1 cellular context compared by ENCODE assay signal in the genomic region with DNA sequence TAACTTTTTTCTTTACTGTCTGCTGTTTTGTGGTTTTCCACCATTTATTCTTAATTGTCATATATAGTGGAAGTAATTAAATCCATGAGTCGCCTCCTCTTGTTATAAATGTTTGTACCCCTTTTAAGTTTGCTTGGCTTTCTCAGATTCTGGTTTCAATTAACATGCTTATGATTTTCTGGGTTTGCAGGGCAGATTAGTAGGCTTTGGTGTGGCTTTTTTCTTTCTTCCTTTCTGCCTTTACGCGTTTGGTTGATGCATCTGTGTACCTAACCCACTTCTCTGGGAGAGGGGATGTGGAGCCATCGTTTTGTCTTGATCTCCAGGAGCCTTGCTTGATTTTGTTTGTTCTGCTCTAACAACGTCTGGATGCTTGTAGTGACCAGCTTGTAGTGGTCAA.
TF ChIP-seq lines count a peak whose summit lies in the region.

No MANE protein-coding gene starts in this region.

TF ChIP-seq in GM12878, 131 proteins besides CTCF, POLR2A, EP300 and RAD21 (continued from another document):
- TF ChIP-seq, protein P1, sequence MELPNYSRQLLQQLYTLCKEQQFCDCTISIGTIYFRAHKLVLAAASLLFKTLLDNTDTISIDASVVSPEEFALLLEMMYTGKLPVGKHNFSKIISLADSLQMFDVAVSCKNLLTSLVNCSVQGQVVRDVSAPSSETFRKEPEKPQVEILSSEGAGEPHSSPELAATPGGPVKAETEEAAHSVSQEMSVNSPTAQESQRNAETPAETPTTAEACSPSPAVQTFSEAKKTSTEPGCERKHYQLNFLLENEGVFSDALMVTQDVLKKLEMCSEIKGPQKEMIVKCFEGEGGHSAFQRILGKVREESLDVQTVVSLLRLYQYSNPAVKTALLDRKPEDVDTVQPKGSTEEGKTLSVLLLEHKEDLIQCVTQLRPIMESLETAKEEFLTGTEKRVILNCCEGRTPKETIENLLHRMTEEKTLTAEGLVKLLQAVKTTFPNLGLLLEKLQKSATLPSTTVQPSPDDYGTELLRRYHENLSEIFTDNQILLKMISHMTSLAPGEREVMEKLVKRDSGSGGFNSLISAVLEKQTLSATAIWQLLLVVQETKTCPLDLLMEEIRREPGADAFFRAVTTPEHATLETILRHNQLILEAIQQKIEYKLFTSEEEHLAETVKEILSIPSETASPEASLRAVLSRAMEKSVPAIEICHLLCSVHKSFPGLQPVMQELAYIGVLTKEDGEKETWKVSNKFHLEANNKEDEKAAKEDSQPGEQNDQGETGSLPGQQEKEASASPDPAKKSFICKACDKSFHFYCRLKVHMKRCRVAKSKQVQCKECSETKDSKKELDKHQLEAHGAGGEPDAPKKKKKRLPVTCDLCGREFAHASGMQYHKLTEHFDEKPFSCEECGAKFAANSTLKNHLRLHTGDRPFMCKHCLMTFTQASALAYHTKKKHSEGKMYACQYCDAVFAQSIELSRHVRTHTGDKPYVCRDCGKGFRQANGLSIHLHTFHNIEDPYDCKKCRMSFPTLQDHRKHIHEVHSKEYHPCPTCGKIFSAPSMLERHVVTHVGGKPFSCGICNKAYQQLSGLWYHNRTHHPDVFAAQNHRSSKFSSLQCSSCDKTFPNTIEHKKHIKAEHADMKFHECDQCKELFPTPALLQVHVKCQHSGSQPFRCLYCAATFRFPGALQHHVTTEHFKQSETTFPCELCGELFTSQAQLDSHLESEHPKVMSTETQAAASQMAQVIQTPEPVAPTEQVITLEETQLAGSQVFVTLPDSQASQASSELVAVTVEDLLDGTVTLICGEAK (IDR thresholded peaks at IDR 0.05; ENCODE audit: borderline replicate concordance) = no peak
- TF ChIP-seq TBL1XR1 (IDR thresholded peaks at IDR 0.05; ENCODE audit: low read depth, low read length) = no peak
- no peak for TF ChIP-seq ZSCAN29 (IDR thresholded peaks at IDR 0.05)
- TF ChIP-seq CHD2 (IDR thresholded peaks at IDR 0.05; ENCODE audit: borderline replicate concordance, low read depth, low read length) = no peak
- no peak for TF ChIP-seq NR2C1 (IDR thresholded peaks at IDR 0.05)
- TF ChIP-seq SREBF1 (IDR thresholded peaks at IDR 0.05; ENCODE audit: low read length) = no peak
- TF ChIP-seq MEF2B (IDR thresholded peaks at IDR 0.05; ENCODE audit: partially characterized antibody, poor library complexity, severe bottlenecking) = no peak
- no peak for TF ChIP-seq CBX5 (IDR thresholded peaks at IDR 0.05; ENCODE audit: low read depth)
- no peak for TF ChIP-seq NFXL1 (IDR thresholded peaks at IDR 0.05; ENCODE audit: borderline replicate concordance)
- no peak for TF ChIP-seq ZNF384 (IDR thresholded peaks at IDR 0.05; ENCODE audit: borderline replicate concordance, low read depth, low read length)
- no peak for TF ChIP-seq EZH2 (IDR thresholded peaks at IDR 0.05; ENCODE audit: borderline replicate concordance, control insufficient read depth, low read depth, low read length)
- TF ChIP-seq STAT1 (conservative IDR thresholded peaks at IDR 0.05) = no peak
- no peak for TF ChIP-seq CEBPB (IDR thresholded peaks at IDR 0.05; ENCODE audit: borderline replicate concordance in 1 of 2, low read depth in 2 of 2, low read length in 2 of 2)
- TF ChIP-seq, protein P2, sequence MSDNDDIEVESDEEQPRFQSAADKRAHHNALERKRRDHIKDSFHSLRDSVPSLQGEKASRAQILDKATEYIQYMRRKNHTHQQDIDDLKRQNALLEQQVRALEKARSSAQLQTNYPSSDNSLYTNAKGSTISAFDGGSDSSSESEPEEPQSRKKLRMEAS (IDR thresholded peaks at IDR 0.05; ENCODE audit: low read depth, low read length) = no peak
- TF ChIP-seq BMI1 (IDR thresholded peaks at IDR 0.05; ENCODE audit: borderline replicate concordance) = no peak
